In the genomic region with DNA sequence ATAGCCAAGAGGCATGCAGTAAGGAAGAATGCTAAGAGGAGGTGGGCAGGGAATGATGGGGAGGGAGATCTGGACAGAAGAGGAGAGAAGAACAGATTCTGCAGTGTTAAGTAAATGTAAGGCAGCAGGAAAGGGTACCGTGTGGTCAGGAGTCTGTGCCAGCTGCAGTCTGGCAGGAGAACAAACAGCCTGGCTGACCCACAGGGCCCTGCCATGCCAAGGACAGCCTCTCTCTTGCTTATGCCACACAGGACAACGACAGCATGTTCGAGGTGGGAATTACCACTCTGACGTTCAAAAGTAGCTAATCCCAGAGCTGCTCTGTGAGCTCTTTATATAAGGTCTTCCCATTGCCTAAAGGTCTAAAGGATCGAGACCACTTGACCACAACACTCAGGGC, we compare ENCODE assay signal across 24 cellular contexts. TPM values are rescaled to one million over a fixed set of nuclear protein-coding genes. Genes with fewer than 3 reads are reported as not detected.
DNase-seq lines count a peak whose midpoint lies in the region; ATAC-seq and TF ChIP-seq lines count a peak whose summit lies in the region.
"Had no signal": no experiment of that assay in that cellular context is flagged by ENCODE, and none has a peak within 500 bp of the region (broad histone marks: within the 10 kb centered on the region; RNA-seq: fewer than 3 reads in every experiment).

No MANE protein-coding gene starts in this region.

- H3K4me1 ChIP-seq in upper lobe of right lung, result peaks cover 40% of the 10 kb centered on the region

- no peaks in the 10 kb centered on the region for H3K27me3 Mint-ChIP-seq in activated naive CD4-positive, alpha-beta T cell treated with anti-CD3 and anti-CD28 coated beads, Interleukin-2, amount 50 U/mL, for 24 hours
- H3K27me3 Mint-ChIP-seq: activated T-helper 17 cell treated with anti-CD3 and anti-CD28 coated beads, Interleukin-2, amount 50 U/mL, for 72 hours had no signal

- H3K36me3 ChIP-seq in upper lobe of right lung, result no peaks in the 10 kb centered on the region
- H3K36me3 ChIP-seq: BLaER1, brain microvascular endothelial cell, ovary had no signal

- H3K9me3 Mint-ChIP-seq in activated naive CD4-positive, alpha-beta T cell treated with anti-CD3 and anti-CD28 coated beads, Interleukin-2, amount 50 U/mL, for 24 hours, result no peaks in the 10 kb centered on the region
- H3K9me3 Mint-ChIP-seq: activated T-helper 17 cell treated with anti-CD3 and anti-CD28 coated beads, Interleukin-2, amount 50 U/mL, for 72 hours; natural killer cell; type B pancreatic cell had no signal

- H3K4me3 Mint-ChIP-seq in activated naive CD4-positive, alpha-beta T cell treated with anti-CD3 and anti-CD28 coated beads, Interleukin-2, amount 50 U/mL, for 24 hours, result no peak overlapping the region
- H3K4me3 Mint-ChIP-seq: activated T-helper 17 cell treated with anti-CD3 and anti-CD28 coated beads, Interleukin-2, amount 50 U/mL, for 72 hours; natural killer cell; type B pancreatic cell had no signal

- H3K9me3 ChIP-seq in upper lobe of right lung, result no peaks in the 10 kb centered on the region
- H3K9me3 ChIP-seq: BLaER1, ovary had no signal

- no peak for DNase-seq in activated naive CD4-positive, alpha-beta T cell treated with Interleukin-2 at 50 U/mL for 16 hours
- peak; percentile 79 for DNase-seq in Right ventricle myocardium superior
- peak; percentile 59 for DNase-seq in myocyte (ENCODE audit: low read depth)
- DNase-seq in upper lobe of right lung, result no peak
- DNase-seq in HUDEP-2 (lab: John Stamatoyannopoulos, UW; ENCODE audit: unreplicated experiment in 76 of 76), result no peak
- no peak for DNase-seq in NAMALWA (ENCODE audit: low spot score)
- DNase-seq in AG08396 (ENCODE audit: low spot score), result no peak
- DNase-seq: activated CD4-positive, CD25-positive, alpha-beta regulatory T cell treated with anti-CD3 and anti-CD28 coated beads, Interleukin-2, amount 50 U/mL, for 72 hours; activated CD8-positive, alpha-beta memory T cell treated with anti-CD3 and anti-CD28 coated beads for 24 hours; brain microvascular endothelial cell; DMS 273 treated with DMSO at 0.1 percent for 48 hours; Karpas-422; mesendoderm; natural killer cell; NCI-H1105; NCI-H2081; NCI-H510A; ovary; stimulated activated naive CD8-positive, alpha-beta T cell treated with anti-CD3 and anti-CD28 coated beads, Interleukin-15, Interleukin-2, amounts not matched to agents 100 U/mL and 50 U/mL, for 24 hours had no signal

- H3K27ac ChIP-seq in upper lobe of right lung, result no peak overlapping the region
- H3K27ac ChIP-seq: BLaER1, brain microvascular endothelial cell, ovary had no signal

- H3K27ac Mint-ChIP-seq in activated naive CD4-positive, alpha-beta T cell treated with anti-CD3 and anti-CD28 coated beads, Interleukin-2, amount 50 U/mL, for 24 hours, result peak overlapping the region; percentile 38
- H3K27ac Mint-ChIP-seq: activated T-helper 17 cell treated with anti-CD3 and anti-CD28 coated beads, Interleukin-2, amount 50 U/mL, for 72 hours; natural killer cell; type B pancreatic cell had no signal

- intact Hi-C loops in Right ventricle myocardium superior (cut with DNase I), result no loop called here
- intact Hi-C loops in upper lobe of right lung (cut with DNase I), result no loop called here

- TF ChIP-seq CTCF in upper lobe of right lung (IDR thresholded peaks at IDR 0.05), result no peak

- H3K4me3 ChIP-seq in upper lobe of right lung, result no peak overlapping the region
- H3K4me3 ChIP-seq: BLaER1, ovary, skin epidermis had no signal

- no peaks in the 10 kb centered on the region for H3K27me3 ChIP-seq in upper lobe of right lung
- H3K27me3 ChIP-seq: BLaER1, brain microvascular endothelial cell, ovary had no signal

- ATAC-seq in Right ventricle myocardium superior (ENCODE audit: poor library complexity) (peak; percentile 79), upper lobe of right lung (peak; percentile 7)
- ATAC-seq: activated T-helper 17 cell treated with anti-CD3 and anti-CD28 coated beads, Interleukin-2, amount 50 U/mL, for 72 hours; natural killer cell; stimulated activated naive CD8-positive, alpha-beta T cell treated with anti-CD3 and anti-CD28 coated beads, Interleukin-15, Interleukin-2, amounts not matched to agents 100 U/mL and 50 U/mL, for 24 hours had no signal

- H3K36me3 Mint-ChIP-seq in activated naive CD4-positive, alpha-beta T cell treated with anti-CD3 and anti-CD28 coated beads, Interleukin-2, amount 50 U/mL, for 24 hours, result no peaks in the 10 kb centered on the region
- H3K36me3 Mint-ChIP-seq: natural killer cell, type B pancreatic cell had no signal

- peaks cover 22% of the 10 kb centered on the region for H3K4me1 Mint-ChIP-seq in activated naive CD4-positive, alpha-beta T cell treated with anti-CD3 and anti-CD28 coated beads, Interleukin-2, amount 50 U/mL, for 24 hours

RNA-seq across cellular contexts. Expression of gene DAPK2, which starts 31.3 kb away (rescaled TPM):
- total RNA-seq in Right ventricle myocardium superior (48.2 TPM), myocyte (0.21 and 0.53 TPM in 2 replicates), upper lobe of right lung (73.3 TPM)
- 1.6 TPM for polyA plus RNA-seq in myocyte (2012)

Comparison
In these comparisons a context has a peak if more than half of its experiments do, and no peak if none do; other contexts are left out.
1. DNase-seq: peak in Right ventricle myocardium superior (single experiment) and myocyte (single experiment); none in activated naive CD4-positive, alpha-beta T cell treated with Interleukin-2 at 50 U/mL for 16 hours (single experiment), upper lobe of right lung (single experiment), HUDEP-2 (0 of 76), NAMALWA (single experiment) and AG08396 (single experiment).
2. RNA of gene DAPK2, which starts 31.3 kb away (total RNA-seq): 73.3 TPM in upper lobe of right lung (single experiment) and 48.2 TPM in Right ventricle myocardium superior (single experiment); 0.21 to 0.53 TPM in myocyte; every median in the first group is over 10 times any median in the second.